In the genomic region with DNA sequence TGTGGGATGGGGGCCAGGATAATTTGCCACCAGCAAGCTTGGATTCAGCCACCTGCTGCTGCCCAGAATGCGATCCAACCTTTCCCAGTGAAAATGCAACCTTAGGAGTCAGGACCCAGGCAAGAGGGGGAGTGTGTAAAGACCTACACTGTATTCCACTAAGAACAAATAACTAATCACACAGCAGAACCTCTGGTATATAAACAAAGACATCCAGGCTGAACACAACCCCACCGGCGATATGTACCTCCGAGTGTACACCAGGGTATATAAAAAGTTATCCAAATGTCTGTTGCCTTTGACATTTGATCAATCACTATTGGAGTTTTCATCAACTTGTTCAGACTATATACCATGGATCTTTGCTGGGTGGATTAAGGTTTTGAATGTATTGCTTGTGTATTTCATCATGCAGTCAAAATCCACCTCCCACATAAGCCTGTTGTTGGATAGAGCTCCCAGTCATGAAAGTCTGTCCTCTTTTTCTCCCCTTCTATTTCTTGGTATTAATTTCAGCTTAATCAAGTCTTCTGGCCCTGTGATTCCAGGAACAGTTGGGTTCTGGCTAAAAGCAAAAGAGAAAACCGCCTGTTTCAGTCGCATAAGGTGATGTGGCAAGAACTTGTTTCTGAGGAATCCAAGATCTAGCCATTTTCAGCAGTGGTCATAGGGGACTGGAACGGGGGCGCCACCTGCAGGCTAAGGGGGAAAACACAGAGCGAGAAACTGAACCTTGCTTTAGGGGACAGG, we compare ENCODE assay signal across 1 cellular context.
A peak's percentile ranks its signal among the peaks of the same experiment; 100 is the strongest.
TF ChIP-seq lines count a peak whose summit lies in the region.

No MANE protein-coding gene starts in this region.

TF ChIP-seq in HEK293, 187 proteins besides CTCF, POLR2A, EP300 and RAD21 (continued from another document):
- TF ChIP-seq, protein P1, sequence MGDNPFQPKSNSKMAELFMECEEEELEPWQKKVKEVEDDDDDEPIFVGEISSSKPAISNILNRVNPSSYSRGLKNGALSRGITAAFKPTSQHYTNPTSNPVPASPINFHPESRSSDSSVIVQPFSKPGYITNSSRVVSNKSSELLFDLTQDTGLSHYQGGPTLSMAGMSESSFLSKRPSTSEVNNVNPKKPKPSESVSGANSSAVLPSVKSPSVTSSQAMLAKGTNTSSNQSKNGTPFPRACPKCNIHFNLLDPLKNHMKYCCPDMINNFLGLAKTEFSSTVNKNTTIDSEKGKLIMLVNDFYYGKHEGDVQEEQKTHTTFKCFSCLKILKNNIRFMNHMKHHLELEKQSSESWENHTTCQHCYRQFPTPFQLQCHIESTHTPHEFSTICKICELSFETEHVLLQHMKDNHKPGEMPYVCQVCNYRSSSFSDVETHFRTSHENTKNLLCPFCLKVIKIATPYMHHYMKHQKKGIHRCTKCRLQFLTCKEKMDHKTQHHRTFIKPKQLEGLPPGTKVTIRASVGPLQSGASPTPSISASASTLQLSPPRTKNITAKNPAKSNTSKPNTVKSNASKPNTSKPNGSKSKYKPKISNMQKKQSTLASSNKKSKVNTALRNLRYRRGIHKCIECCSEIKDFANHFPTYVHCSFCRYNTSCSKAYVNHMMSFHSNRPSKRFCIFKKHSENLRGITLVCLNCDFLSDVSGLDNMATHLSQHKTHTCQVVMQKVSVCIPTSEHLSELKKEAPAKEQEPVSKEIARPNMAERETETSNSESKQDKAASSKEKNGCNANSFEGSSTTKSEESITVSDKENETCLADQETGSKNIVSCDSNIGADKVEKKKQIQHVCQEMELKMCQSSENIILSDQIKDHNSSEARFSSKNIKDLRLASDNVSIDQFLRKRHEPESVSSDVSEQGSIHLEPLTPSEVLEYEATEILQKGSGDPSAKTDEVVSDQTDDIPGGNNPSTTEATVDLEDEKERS (tag by site-specific recombination; IDR thresholded peaks at IDR 0.05): no peak
- TF ChIP-seq ZNF585B (tag by site-specific recombination; IDR thresholded peaks at IDR 0.05): no peak
- TF ChIP-seq, protein P2, sequence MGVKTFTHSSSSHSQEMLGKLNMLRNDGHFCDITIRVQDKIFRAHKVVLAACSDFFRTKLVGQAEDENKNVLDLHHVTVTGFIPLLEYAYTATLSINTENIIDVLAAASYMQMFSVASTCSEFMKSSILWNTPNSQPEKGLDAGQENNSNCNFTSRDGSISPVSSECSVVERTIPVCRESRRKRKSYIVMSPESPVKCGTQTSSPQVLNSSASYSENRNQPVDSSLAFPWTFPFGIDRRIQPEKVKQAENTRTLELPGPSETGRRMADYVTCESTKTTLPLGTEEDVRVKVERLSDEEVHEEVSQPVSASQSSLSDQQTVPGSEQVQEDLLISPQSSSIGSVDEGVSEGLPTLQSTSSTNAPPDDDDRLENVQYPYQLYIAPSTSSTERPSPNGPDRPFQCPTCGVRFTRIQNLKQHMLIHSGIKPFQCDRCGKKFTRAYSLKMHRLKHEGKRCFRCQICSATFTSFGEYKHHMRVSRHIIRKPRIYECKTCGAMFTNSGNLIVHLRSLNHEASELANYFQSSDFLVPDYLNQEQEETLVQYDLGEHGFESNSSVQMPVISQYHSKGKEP (tag by site-specific recombination; IDR thresholded peaks at IDR 0.05): no peak
- no peak for TF ChIP-seq ZBTB21 (tag by site-specific recombination; IDR thresholded peaks at IDR 0.05)
- no peak for TF ChIP-seq ZNF473 (tag by site-specific recombination; IDR thresholded peaks at IDR 0.05)
- no peak for TF ChIP-seq SCRT1 (tag by site-specific recombination; IDR thresholded peaks at IDR 0.05; ENCODE audit: borderline replicate concordance)
- TF ChIP-seq, protein P3, sequence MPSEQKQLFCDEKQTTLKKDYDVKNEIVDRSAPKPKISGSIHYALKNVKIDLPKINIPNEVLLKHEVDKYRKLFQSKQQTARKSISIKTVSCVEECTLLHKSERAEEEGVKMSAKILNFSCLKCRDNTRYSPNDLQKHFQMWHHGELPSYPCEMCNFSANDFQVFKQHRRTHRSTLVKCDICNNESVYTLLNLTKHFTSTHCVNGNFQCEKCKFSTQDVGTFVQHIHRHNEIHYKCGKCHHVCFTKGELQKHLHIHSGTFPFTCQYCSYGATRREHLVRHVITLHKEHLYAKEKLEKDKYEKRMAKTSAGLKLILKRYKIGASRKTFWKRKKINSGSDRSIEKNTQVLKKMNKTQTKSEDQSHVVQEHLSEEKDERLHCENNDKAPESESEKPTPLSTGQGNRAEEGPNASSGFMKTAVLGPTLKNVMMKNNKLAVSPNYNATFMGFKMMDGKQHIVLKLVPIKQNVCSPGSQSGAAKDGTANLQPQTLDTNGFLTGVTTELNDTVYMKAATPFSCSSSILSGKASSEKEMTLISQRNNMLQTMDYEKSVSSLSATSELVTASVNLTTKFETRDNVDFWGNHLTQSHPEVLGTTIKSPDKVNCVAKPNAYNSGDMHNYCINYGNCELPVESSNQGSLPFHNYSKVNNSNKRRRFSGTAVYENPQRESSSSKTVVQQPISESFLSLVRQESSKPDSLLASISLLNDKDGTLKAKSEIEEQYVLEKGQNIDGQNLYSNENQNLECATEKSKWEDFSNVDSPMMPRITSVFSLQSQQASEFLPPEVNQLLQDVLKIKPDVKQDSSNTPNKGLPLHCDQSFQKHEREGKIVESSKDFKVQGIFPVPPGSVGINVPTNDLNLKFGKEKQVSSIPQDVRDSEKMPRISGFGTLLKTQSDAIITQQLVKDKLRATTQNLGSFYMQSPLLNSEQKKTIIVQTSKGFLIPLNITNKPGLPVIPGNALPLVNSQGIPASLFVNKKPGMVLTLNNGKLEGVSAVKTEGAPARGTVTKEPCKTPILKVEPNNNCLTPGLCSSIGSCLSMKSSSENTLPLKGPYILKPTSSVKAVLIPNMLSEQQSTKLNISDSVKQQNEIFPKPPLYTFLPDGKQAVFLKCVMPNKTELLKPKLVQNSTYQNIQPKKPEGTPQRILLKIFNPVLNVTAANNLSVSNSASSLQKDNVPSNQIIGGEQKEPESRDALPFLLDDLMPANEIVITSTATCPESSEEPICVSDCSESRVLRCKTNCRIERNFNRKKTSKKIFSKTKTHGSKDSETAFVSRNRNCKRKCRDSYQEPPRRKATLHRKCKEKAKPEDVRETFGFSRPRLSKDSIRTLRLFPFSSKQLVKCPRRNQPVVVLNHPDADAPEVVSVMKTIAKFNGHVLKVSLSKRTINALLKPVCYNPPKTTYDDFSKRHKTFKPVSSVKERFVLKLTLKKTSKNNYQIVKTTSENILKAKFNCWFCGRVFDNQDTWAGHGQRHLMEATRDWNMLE (tag by site-specific recombination; conservative IDR thresholded peaks at IDR 0.05; ENCODE audit: low read depth): peak; percentile 30; the same call in 1 of the 2 replicates
- TF ChIP-seq ZNF155 (tag by site-specific recombination; IDR thresholded peaks at IDR 0.05): no peak
- TF ChIP-seq ZEB2 (tag by site-specific recombination; IDR thresholded peaks at IDR 0.05): peak; percentile 67
- no peak for TF ChIP-seq ZNF544 (tag by site-specific recombination; IDR thresholded peaks at IDR 0.05)
- TF ChIP-seq, protein P4, sequence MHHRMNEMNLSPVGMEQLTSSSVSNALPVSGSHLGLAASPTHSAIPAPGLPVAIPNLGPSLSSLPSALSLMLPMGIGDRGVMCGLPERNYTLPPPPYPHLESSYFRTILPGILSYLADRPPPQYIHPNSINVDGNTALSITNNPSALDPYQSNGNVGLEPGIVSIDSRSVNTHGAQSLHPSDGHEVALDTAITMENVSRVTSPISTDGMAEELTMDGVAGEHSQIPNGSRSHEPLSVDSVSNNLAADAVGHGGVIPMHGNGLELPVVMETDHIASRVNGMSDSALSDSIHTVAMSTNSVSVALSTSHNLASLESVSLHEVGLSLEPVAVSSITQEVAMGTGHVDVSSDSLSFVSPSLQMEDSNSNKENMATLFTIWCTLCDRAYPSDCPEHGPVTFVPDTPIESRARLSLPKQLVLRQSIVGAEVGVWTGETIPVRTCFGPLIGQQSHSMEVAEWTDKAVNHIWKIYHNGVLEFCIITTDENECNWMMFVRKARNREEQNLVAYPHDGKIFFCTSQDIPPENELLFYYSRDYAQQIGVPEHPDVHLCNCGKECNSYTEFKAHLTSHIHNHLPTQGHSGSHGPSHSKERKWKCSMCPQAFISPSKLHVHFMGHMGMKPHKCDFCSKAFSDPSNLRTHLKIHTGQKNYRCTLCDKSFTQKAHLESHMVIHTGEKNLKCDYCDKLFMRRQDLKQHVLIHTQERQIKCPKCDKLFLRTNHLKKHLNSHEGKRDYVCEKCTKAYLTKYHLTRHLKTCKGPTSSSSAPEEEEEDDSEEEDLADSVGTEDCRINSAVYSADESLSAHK (tag by site-specific recombination; IDR thresholded peaks at IDR 0.05): no peak
- no peak for TF ChIP-seq ZNF239 (tag by site-specific recombination; IDR thresholded peaks at IDR 0.05)
- TF ChIP-seq HOXA7 (CRISPR knock-in tag; IDR thresholded peaks at IDR 0.05; ENCODE audit: borderline replicate concordance): no peak
- TF ChIP-seq ZXDB (tag by site-specific recombination; IDR thresholded peaks at IDR 0.05): no peak
- TF ChIP-seq ZNF501 (tag by site-specific recombination; IDR thresholded peaks at IDR 0.05): no peak
- no peak for TF ChIP-seq ZNF16 (tag by site-specific recombination; IDR thresholded peaks at IDR 0.05; ENCODE audit: low read depth)
- TF ChIP-seq ZNF324 (tag by site-specific recombination; IDR thresholded peaks at IDR 0.05): no peak
- TF ChIP-seq ZNF549 (tag by site-specific recombination; IDR thresholded peaks at IDR 0.05): no peak
- TF ChIP-seq, protein P5, sequence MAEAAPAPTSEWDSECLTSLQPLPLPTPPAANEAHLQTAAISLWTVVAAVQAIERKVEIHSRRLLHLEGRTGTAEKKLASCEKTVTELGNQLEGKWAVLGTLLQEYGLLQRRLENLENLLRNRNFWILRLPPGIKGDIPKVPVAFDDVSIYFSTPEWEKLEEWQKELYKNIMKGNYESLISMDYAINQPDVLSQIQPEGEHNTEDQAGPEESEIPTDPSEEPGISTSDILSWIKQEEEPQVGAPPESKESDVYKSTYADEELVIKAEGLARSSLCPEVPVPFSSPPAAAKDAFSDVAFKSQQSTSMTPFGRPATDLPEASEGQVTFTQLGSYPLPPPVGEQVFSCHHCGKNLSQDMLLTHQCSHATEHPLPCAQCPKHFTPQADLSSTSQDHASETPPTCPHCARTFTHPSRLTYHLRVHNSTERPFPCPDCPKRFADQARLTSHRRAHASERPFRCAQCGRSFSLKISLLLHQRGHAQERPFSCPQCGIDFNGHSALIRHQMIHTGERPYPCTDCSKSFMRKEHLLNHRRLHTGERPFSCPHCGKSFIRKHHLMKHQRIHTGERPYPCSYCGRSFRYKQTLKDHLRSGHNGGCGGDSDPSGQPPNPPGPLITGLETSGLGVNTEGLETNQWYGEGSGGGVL (tag by site-specific recombination; IDR thresholded peaks at IDR 0.05): no peak
- TF ChIP-seq, protein P6, sequence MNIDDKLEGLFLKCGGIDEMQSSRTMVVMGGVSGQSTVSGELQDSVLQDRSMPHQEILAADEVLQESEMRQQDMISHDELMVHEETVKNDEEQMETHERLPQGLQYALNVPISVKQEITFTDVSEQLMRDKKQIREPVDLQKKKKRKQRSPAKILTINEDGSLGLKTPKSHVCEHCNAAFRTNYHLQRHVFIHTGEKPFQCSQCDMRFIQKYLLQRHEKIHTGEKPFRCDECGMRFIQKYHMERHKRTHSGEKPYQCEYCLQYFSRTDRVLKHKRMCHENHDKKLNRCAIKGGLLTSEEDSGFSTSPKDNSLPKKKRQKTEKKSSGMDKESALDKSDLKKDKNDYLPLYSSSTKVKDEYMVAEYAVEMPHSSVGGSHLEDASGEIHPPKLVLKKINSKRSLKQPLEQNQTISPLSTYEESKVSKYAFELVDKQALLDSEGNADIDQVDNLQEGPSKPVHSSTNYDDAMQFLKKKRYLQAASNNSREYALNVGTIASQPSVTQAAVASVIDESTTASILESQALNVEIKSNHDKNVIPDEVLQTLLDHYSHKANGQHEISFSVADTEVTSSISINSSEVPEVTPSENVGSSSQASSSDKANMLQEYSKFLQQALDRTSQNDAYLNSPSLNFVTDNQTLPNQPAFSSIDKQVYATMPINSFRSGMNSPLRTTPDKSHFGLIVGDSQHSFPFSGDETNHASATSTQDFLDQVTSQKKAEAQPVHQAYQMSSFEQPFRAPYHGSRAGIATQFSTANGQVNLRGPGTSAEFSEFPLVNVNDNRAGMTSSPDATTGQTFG (tag by site-specific recombination; IDR thresholded peaks at IDR 0.05; ENCODE audit: borderline replicate concordance): no peak
- TF ChIP-seq, protein P7, sequence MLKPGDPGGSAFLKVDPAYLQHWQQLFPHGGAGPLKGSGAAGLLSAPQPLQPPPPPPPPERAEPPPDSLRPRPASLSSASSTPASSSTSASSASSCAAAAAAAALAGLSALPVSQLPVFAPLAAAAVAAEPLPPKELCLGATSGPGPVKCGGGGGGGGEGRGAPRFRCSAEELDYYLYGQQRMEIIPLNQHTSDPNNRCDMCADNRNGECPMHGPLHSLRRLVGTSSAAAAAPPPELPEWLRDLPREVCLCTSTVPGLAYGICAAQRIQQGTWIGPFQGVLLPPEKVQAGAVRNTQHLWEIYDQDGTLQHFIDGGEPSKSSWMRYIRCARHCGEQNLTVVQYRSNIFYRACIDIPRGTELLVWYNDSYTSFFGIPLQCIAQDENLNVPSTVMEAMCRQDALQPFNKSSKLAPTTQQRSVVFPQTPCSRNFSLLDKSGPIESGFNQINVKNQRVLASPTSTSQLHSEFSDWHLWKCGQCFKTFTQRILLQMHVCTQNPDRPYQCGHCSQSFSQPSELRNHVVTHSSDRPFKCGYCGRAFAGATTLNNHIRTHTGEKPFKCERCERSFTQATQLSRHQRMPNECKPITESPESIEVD (tag by site-specific recombination; IDR thresholded peaks at IDR 0.05): no peak
- TF ChIP-seq ZNF354C (tag by site-specific recombination; IDR thresholded peaks at IDR 0.05; ENCODE audit: borderline replicate concordance, low read depth): no peak
